In genomic region chr15:32677238-32677750, GRCh38 we compare ENCODE assay signal across 14 cellular contexts. TPM values are rescaled to one million over a fixed set of nuclear protein-coding genes. Genes with fewer than 3 reads are reported as not detected.
DNase-seq lines count a peak whose midpoint lies in the region; ATAC-seq, FAIRE-seq and TF ChIP-seq lines count a peak whose summit lies in the region.
"Had no signal": no experiment of that assay in that cellular context is flagged by ENCODE, and none has a peak within 500 bp of the region (broad histone marks: within the 10 kb centered on the region; RNA-seq: fewer than 3 reads in every experiment).

No MANE protein-coding gene starts in this region.

- no peak for DNase-seq in Caco-2
- DNase-seq in NCI-H2029 (lab: John Stamatoyannopoulos, UW) = peak; percentile 76
- DNase-seq in astrocyte (ENCODE audit: low read depth) = no peak
- DNase-seq in mucosa of descending colon = no peak
- DNase-seq in CD8-positive, alpha-beta memory T cell = no peak
- no peak for DNase-seq in G401 (ENCODE audit: low spot score)
- DNase-seq in mesenteric fat pad (ENCODE audit: low spot score) = no peak
- DNase-seq in stimulated activated effector memory CD8-positive, alpha-beta T cell treated with anti-CD3 and anti-CD28 coated beads, Interleukin-12 subunit alpha, Interleukin-12 subunit beta, amount 100 ng/mL, for 72 hours (ENCODE audit: low spot score in 2 of 2) = no peak
- DNase-seq: anterior cingulate cortex; stimulated activated CD4-positive, alpha-beta T cell treated with anti-CD3 and anti-CD28 coated beads, Interleukin-2, amount 100 ng/mL, for 48 hours; T-helper 9 cell had no signal

- H3K9ac ChIP-seq in astrocyte (ENCODE audit: low read length) = no peak overlapping the region
- H3K9ac ChIP-seq: BLaER1 treated with 17β-estradiol and CSF1 and Interleukin-3, amounts not matched to agents 10 nM and 100 nM had no signal

- POLR2A ChIA-PET in Caco-2 (lab: Charles Lee) = no interaction called here
- POLR2A ChIA-PET in CD8-positive, alpha-beta memory T cell (lab: Charles Lee) = no interaction called here

- no peak overlapping the region for H3K4me3 ChIP-seq in Caco-2 (ENCODE audit: low read depth, low read length)
- no peak overlapping the region for H3K4me3 ChIP-seq in astrocyte (ENCODE audit: insufficient read depth, low read depth, low read length)
- no peak overlapping the region for H3K4me3 ChIP-seq in mucosa of descending colon
- no peak overlapping the region for H3K4me3 ChIP-seq in CD8-positive, alpha-beta memory T cell (ENCODE audit: low read length)
- H3K4me3 ChIP-seq: BLaER1 treated with 17β-estradiol and CSF1 and Interleukin-3, amounts not matched to agents 10 nM and 100 nM had no signal

- no peak overlapping the region for H2AFZ ChIP-seq in astrocyte (ENCODE audit: low read depth, low read length)

- no peaks in the 10 kb centered on the region for H4K20me1 ChIP-seq in astrocyte (ENCODE audit: insufficient read depth, low read length)

- CTCF ChIA-PET in Caco-2 (lab: Charles Lee) = no interaction called here
- CTCF ChIA-PET in CD8-positive, alpha-beta memory T cell (lab: Charles Lee) = no interaction called here

- H3K36me3 ChIP-seq in Caco-2 (ENCODE audit: control insufficient read depth, insufficient read depth, low read length) (no peaks in the 10 kb centered on the region), astrocyte (ENCODE audit: insufficient read depth, low read length) (no peaks in the 10 kb centered on the region), mucosa of descending colon (ENCODE audit: low read depth) (no peaks in the 10 kb centered on the region)
- no peaks in the 10 kb centered on the region for H3K36me3 ChIP-seq in CD8-positive, alpha-beta memory T cell (ENCODE audit: insufficient read depth, low read length)
- H3K36me3 ChIP-seq: BLaER1 treated with 17β-estradiol and CSF1 and Interleukin-3, amounts not matched to agents 10 nM and 100 nM; neutrophil had no signal

- no peaks in the 10 kb centered on the region for H3K27me3 ChIP-seq in Caco-2 (replicated peaks; ENCODE audit: control insufficient read depth, insufficient read depth, low read length)
- no peaks in the 10 kb centered on the region for H3K27me3 ChIP-seq in astrocyte (ENCODE audit: insufficient read depth, low read length)
- H3K27me3 ChIP-seq in CD8-positive, alpha-beta memory T cell (ENCODE audit: insufficient read depth, low read length, poor library complexity, severe bottlenecking) = no peaks in the 10 kb centered on the region
- H3K27me3 ChIP-seq: neutrophil had no signal

- no TSS peak for BruUV-seq in Caco-2 (replicated peaks; lab: Mats Ljungman, UMichigan)

- no peaks in the 10 kb centered on the region for H3K9me3 ChIP-seq in Caco-2
- H3K9me3 ChIP-seq in astrocyte (ENCODE audit: insufficient read depth, low read depth, low read length) = no peaks in the 10 kb centered on the region
- H3K9me3 ChIP-seq in mucosa of descending colon = no peaks in the 10 kb centered on the region
- H3K9me3 ChIP-seq in CD8-positive, alpha-beta memory T cell (ENCODE audit: low read length) = no peaks in the 10 kb centered on the region
- H3K9me3 ChIP-seq: BLaER1 treated with 17β-estradiol and CSF1 and Interleukin-3, amounts not matched to agents 10 nM and 100 nM; neutrophil had no signal

- no peak overlapping the region for H3K27ac ChIP-seq in astrocyte (ENCODE audit: low read depth, low read length)
- H3K27ac ChIP-seq in CD8-positive, alpha-beta memory T cell (ENCODE audit: low read depth, low read length) = no peak overlapping the region
- H3K27ac ChIP-seq: BLaER1 treated with 17β-estradiol and CSF1 and Interleukin-3, amounts not matched to agents 10 nM and 100 nM; neutrophil had no signal

- H3K27ac Mint-ChIP-seq in Caco-2 (ENCODE audit: unreplicated experiment) (peak overlapping the region; percentile 72), astrocyte (ENCODE audit: unreplicated experiment) (peak overlapping the region; percentile 9)
- H3K27ac Mint-ChIP-seq in CD8-positive, alpha-beta memory T cell = no peak overlapping the region
- no peak overlapping the region for H3K27ac Mint-ChIP-seq in stimulated activated effector memory CD8-positive, alpha-beta T cell treated with anti-CD3 and anti-CD28 coated beads, Interleukin-12 subunit alpha, Interleukin-12 subunit beta, amount 100 ng/mL, for 72 hours

- FAIRE-seq in astrocyte (lab: Jason Lieb, UNC) = peak; percentile 23

- in situ Hi-C loops in G401 (cut with HindIII; ENCODE audit: low sequenced_read_pairs) = no loop called here

- no peaks in the 10 kb centered on the region for H3K27me3 Mint-ChIP-seq in Caco-2 (ENCODE audit: insufficient read depth, unreplicated experiment)
- H3K27me3 Mint-ChIP-seq in astrocyte (ENCODE audit: low read depth, unreplicated experiment) = no peaks in the 10 kb centered on the region
- no peaks in the 10 kb centered on the region for H3K27me3 Mint-ChIP-seq in CD8-positive, alpha-beta memory T cell

- H3K4me1 Mint-ChIP-seq in Caco-2 (ENCODE audit: low read depth, unreplicated experiment) (peaks cover 11% of the 10 kb centered on the region), astrocyte (ENCODE audit: low read depth, unreplicated experiment) (peaks cover 2% of the 10 kb centered on the region)
- H3K4me1 Mint-ChIP-seq in CD8-positive, alpha-beta memory T cell = no peaks in the 10 kb centered on the region
- H3K4me1 Mint-ChIP-seq in stimulated activated effector memory CD8-positive, alpha-beta T cell treated with anti-CD3 and anti-CD28 coated beads, Interleukin-12 subunit alpha, Interleukin-12 subunit beta, amount 100 ng/mL, for 72 hours = no peaks in the 10 kb centered on the region

- peaks cover 6% of the 10 kb centered on the region; the same call in 1 of the 2 replicates for H3K4me1 ChIP-seq in Caco-2
- H3K4me1 ChIP-seq in astrocyte (ENCODE audit: insufficient read depth, low read length) = peaks cover 16% of the 10 kb centered on the region
- no peaks in the 10 kb centered on the region for H3K4me1 ChIP-seq in mucosa of descending colon (ENCODE audit: low read depth)
- no peaks in the 10 kb centered on the region for H3K4me1 ChIP-seq in CD8-positive, alpha-beta memory T cell (ENCODE audit: insufficient read depth, low read length)

- H3K9me3 Mint-ChIP-seq in Caco-2 (ENCODE audit: unreplicated experiment) (no peaks in the 10 kb centered on the region), astrocyte (ENCODE audit: unreplicated experiment) (no peaks in the 10 kb centered on the region)
- no peaks in the 10 kb centered on the region for H3K9me3 Mint-ChIP-seq in CD8-positive, alpha-beta memory T cell
- H3K9me3 Mint-ChIP-seq in stimulated activated effector memory CD8-positive, alpha-beta T cell treated with anti-CD3 and anti-CD28 coated beads, Interleukin-12 subunit alpha, Interleukin-12 subunit beta, amount 100 ng/mL, for 72 hours = no peaks in the 10 kb centered on the region

- H3K36me3 Mint-ChIP-seq in Caco-2 (ENCODE audit: insufficient read depth, unreplicated experiment) (peaks cover 4% of the 10 kb centered on the region), astrocyte (ENCODE audit: low read depth, unreplicated experiment) (no peaks in the 10 kb centered on the region)
- H3K36me3 Mint-ChIP-seq in CD8-positive, alpha-beta memory T cell = peaks cover 0 to 2% (median 0%) of the 10 kb centered on the region in 3 donors
- no peaks in the 10 kb centered on the region for H3K36me3 Mint-ChIP-seq in stimulated activated effector memory CD8-positive, alpha-beta T cell treated with anti-CD3 and anti-CD28 coated beads, Interleukin-12 subunit alpha, Interleukin-12 subunit beta, amount 100 ng/mL, for 72 hours

- no peaks in the 10 kb centered on the region for H3K79me2 ChIP-seq in astrocyte (ENCODE audit: insufficient read depth, low read length)

- TF ChIP-seq CTCF in Caco-2 (IDR thresholded peaks at IDR 0.05; ENCODE audit: insufficient read depth in 1 of 2, low read depth in 1 of 2, low read length in 1 of 2, severe bottlenecking in 1 of 2, unreplicated experiment in 1 of 2) (no peak), astrocyte (IDR thresholded peaks at IDR 0.05; ENCODE audit: insufficient read depth, low read depth, low read length) (no peak), mucosa of descending colon (IDR thresholded peaks at IDR 0.05) (no peak)

- peak; percentile 72 for ATAC-seq in mucosa of descending colon
- no peak for ATAC-seq in stimulated activated effector memory CD8-positive, alpha-beta T cell treated with anti-CD3 and anti-CD28 coated beads, Interleukin-12 subunit alpha, Interleukin-12 subunit beta, amount 100 ng/mL, for 72 hours
- ATAC-seq: Panc1 had no signal

- intact Hi-C loops in Caco-2 (cut with micrococcal nuclease; ENCODE audit: unreplicated experiment) = no loop called here
- intact Hi-C loops in mucosa of descending colon (cut with DNase I, micrococcal nuclease) = no loop called here

- H3K4me2 ChIP-seq in astrocyte (ENCODE audit: low read length) = peak overlapping the region; percentile 5

- H3K4me3 Mint-ChIP-seq in Caco-2 (ENCODE audit: unreplicated experiment) = peak overlapping the region; percentile 38
- no peak overlapping the region for H3K4me3 Mint-ChIP-seq in astrocyte (ENCODE audit: unreplicated experiment)
- H3K4me3 Mint-ChIP-seq in CD8-positive, alpha-beta memory T cell = no peak overlapping the region
- H3K4me3 Mint-ChIP-seq in stimulated activated effector memory CD8-positive, alpha-beta T cell treated with anti-CD3 and anti-CD28 coated beads, Interleukin-12 subunit alpha, Interleukin-12 subunit beta, amount 100 ng/mL, for 72 hours = no peak overlapping the region

RNA-seq across cellular contexts. Expression of gene SCG5, which starts 35.8 kb away (rescaled TPM):
- 0.84 and 1.5 TPM in 2 replicates for total RNA-seq in Caco-2 (2022)
- 12.1 and 14.7 TPM in 2 replicates for total RNA-seq in astrocyte
- 1 to 10 TPM; 4.2 to 7.0 (median 5.7) TPM for total RNA-seq in mucosa of descending colon
- total RNA-seq in CD8-positive, alpha-beta memory T cell = under 1 TPM; 0.24 to 0.28 TPM
- polyA plus RNA-seq in CD8-positive, alpha-beta memory T cell = not detected
- 0.18 TPM in 1 of 2 replicates, not detected in the other for total RNA-seq in G401 (2014; rRNA removed; shearing (Covaris generic))
- 5.3 TPM for total RNA-seq in mesenteric fat pad

RNA-seq across cellular contexts. Expression of gene GREM1, which starts 40.5 kb away (rescaled TPM):
- 0.54 and 0.93 TPM in 2 replicates for total RNA-seq in Caco-2 (2022)
- total RNA-seq in astrocyte = 74.5 and 112 TPM in 2 replicates
- total RNA-seq in mucosa of descending colon = 10 to 100 TPM in 2 of 3 donors, 1 to 10 TPM in 1; 9.1 to 77.8 (median 44.8) TPM
- total RNA-seq in CD8-positive, alpha-beta memory T cell = not detected
- polyA plus RNA-seq in CD8-positive, alpha-beta memory T cell = not detected
- total RNA-seq in G401 (2014; rRNA removed; shearing (Covaris generic)) = 0.75 and 1.0 TPM in 2 replicates
- 435 TPM for total RNA-seq in mesenteric fat pad

Comparison
In these comparisons a context has a peak if more than half of its experiments do, and no peak if none do; other contexts are left out.
1. H3K27ac Mint-ChIP-seq: peak in Caco-2 (single experiment) and astrocyte (single experiment); none in CD8-positive, alpha-beta memory T cell (0 of 8) and stimulated activated effector memory CD8-positive, alpha-beta T cell treated with anti-CD3 and anti-CD28 coated beads, Interleukin-12 subunit alpha, Interleukin-12 subunit beta, amount 100 ng/mL, for 72 hours (single experiment).